19 cellular contexts compared by ENCODE assay signal in genomic region chr6:132369526-132369925, GRCh38. TPM values are rescaled to one million over a fixed set of nuclear protein-coding genes. Genes with fewer than 3 reads are reported as not detected.
DNase-seq lines count a peak whose midpoint lies in the region; ATAC-seq, FAIRE-seq and TF ChIP-seq lines count a peak whose summit lies in the region.
"Had no signal": no experiment of that assay in that cellular context is flagged by ENCODE, and none has a peak within 500 bp of the region (broad histone marks: within the 10 kb centered on the region; RNA-seq: fewer than 3 reads in every experiment).

No MANE protein-coding gene starts in this region.

- FAIRE-seq in HTR-8/SVneo (lab: Jason Lieb, UNC) = peak; percentile 63

- ATAC-seq in GM19328 (IDR thresholded peaks at IDR 0.05; ENCODE audit: unreplicated experiment) = no peak
- no peak for ATAC-seq in HG02763 (IDR thresholded peaks at IDR 0.05; ENCODE audit: unreplicated experiment)
- ATAC-seq in GM21390 (IDR thresholded peaks at IDR 0.05; ENCODE audit: unreplicated experiment) = no peak
- ATAC-seq: lower lobe of right lung, Right ventricle myocardium inferior had no signal

- H3K27me3 ChIP-seq in brain microvascular endothelial cell (replicated peaks) = no peaks in the 10 kb centered on the region
- H3K27me3 ChIP-seq: BE2C, thyroid gland had no signal

- no peaks in the 10 kb centered on the region for H3K36me3 ChIP-seq in brain microvascular endothelial cell (replicated peaks)
- H3K36me3 ChIP-seq: BE2C, lower lobe of right lung, thyroid gland had no signal

- H3K4me3 ChIP-seq in brain microvascular endothelial cell (ENCODE audit: low read depth, low read length) = peak overlapping the region; percentile 38
- H3K4me3 ChIP-seq: lower lobe of right lung, thyroid gland had no signal

- peak; percentile 57 for DNase-seq in AG08395 (ENCODE audit: low spot score)
- no peak for DNase-seq in HTR-8/SVneo (ENCODE audit: insufficient read length, low spot score)
- peak; percentile 81 for DNase-seq in brain microvascular endothelial cell
- DNase-seq in myocyte (ENCODE audit: low read depth) = peak; percentile 71
- no peak for DNase-seq in GM10248 (ENCODE audit: extremely low spot score)
- DNase-seq: activated naive CD4-positive, alpha-beta T cell treated with anti-CD3 and anti-CD28 coated beads, Interleukin-2, amount 10 ng/mL, durations not matched to agents 7 days and 5 days; BE2C; cerebellar nuclear complex; GOT3; lower lobe of right lung; NCI-H187 treated with DMSO at 0.1 percent for 48 hours; NCI-H69; stimulated activated CD4-positive, alpha-beta T cell treated with anti-CD3 and anti-CD28 coated beads, Interleukin-15, amount 100 ng/mL, for 24 hours; thyroid gland had no signal

- POLR2A ChIA-PET in GM10248 (lab: Yijun Ruan, JAX) = no interaction called here

- H3K27ac ChIP-seq in brain microvascular endothelial cell = peak overlapping the region; percentile 1
- H3K27ac ChIP-seq: KMS-11, lower lobe of right lung, thyroid gland had no signal

- CTCF ChIA-PET in GM10248 (lab: Yijun Ruan, JAX) = no interaction called here

- TF ChIP-seq CTCF in brain microvascular endothelial cell (IDR thresholded peaks at IDR 0.05; ENCODE audit: low read depth, low read length, missing control alignments) (no peak), GM10248 (IDR thresholded peaks at IDR 0.05; ENCODE audit: control extremely low read depth, extremely low read depth, low read depth, missing control alignments) (no peak)

- in situ Hi-C loops in brain microvascular endothelial cell (cut with HindIII; ENCODE audit: low pct_ligation_motif_present, low sequenced_read_pairs) = no loop called here

RNA-seq across cellular contexts. Expression of gene MOXD1, which starts 31.7 kb away (rescaled TPM):
- 4.5 and 6.5 TPM in 2 replicates for total RNA-seq in myocyte
- 9.1 TPM for polyA plus RNA-seq in myocyte (2012)

Comparison
In these comparisons a context has a peak if more than half of its experiments do, and no peak if none do; other contexts are left out.
1. DNase-seq: peak in AG08395 (single experiment), brain microvascular endothelial cell (single experiment) and myocyte (single experiment); none in HTR-8/SVneo (single experiment) and GM10248 (single experiment).